Comparison of ENCODE assay signal across 1 cellular context in genomic region chr19:38245826-38246498, GRCh38.
TF ChIP-seq lines count a peak whose summit lies in the region.

No MANE protein-coding gene starts in this region.

TF ChIP-seq in H1, 55 proteins besides CTCF, POLR2A, EP300 and RAD21:
- TF ChIP-seq HDAC6 (IDR thresholded peaks at IDR 0.05; ENCODE audit: low read depth, low read length) (no peak), KDM1A (IDR thresholded peaks at IDR 0.05; ENCODE audit: borderline replicate concordance, low read length) (no peak), BACH1 (IDR thresholded peaks at IDR 0.05; ENCODE audit: low read length) (no peak), SP2 (IDR thresholded peaks at IDR 0.05; ENCODE audit: low read length) (no peak), MAFK (IDR thresholded peaks at IDR 0.05; ENCODE audit: low read depth, low read length) (no peak), TCF12 (IDR thresholded peaks at IDR 0.05; ENCODE audit: low read depth, low read length) (no peak), SP4 (IDR thresholded peaks at IDR 0.05; ENCODE audit: low read length) (no peak), ASH2L (IDR thresholded peaks at IDR 0.05; ENCODE audit: low read length) (no peak), TBP (IDR thresholded peaks at IDR 0.05; ENCODE audit: low read depth, low read length) (no peak), SIX5 (IDR thresholded peaks at IDR 0.05; ENCODE audit: low read depth, low read length) (no peak), TEAD4 (IDR thresholded peaks at IDR 0.05; ENCODE audit: low read depth, low read length) (no peak), BRCA1 (IDR thresholded peaks at IDR 0.05; ENCODE audit: low read depth, low read length) (no peak)
- TF ChIP-seq, protein P1, sequence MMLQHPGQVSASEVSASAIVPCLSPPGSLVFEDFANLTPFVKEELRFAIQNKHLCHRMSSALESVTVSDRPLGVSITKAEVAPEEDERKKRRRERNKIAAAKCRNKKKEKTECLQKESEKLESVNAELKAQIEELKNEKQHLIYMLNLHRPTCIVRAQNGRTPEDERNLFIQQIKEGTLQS (IDR thresholded peaks at IDR 0.05; ENCODE audit: insufficient read depth, low read depth, low read length): no peak
TF ChIP-seq in H1: peak in this region for 0.
